In genomic region chr1:14808768-14809167, GRCh38 we compare ENCODE assay signal across 19 cellular contexts.
DNase-seq lines count a peak whose midpoint lies in the region; ATAC-seq, FAIRE-seq and TF ChIP-seq lines count a peak whose summit lies in the region.
"Had no signal": no experiment of that assay in that cellular context is flagged by ENCODE, and none has a peak within 500 bp of the region (broad histone marks: within the 10 kb centered on the region; RNA-seq: fewer than 3 reads in every experiment).

No MANE protein-coding gene starts in this region.

- TF ChIP-seq EP300 in K562 (IDR thresholded peaks at IDR 0.05; ENCODE audit: low read length), result no peak

- H3K9me1 ChIP-seq in K562 (ENCODE audit: control insufficient read depth, insufficient read depth, low read length), result no peaks in the 10 kb centered on the region

- H3K4me1 ChIP-seq in K562 (replicated peaks in 1 of 2; ENCODE audit: control insufficient read depth in 2 of 2, insufficient read depth in 2 of 2, low read length in 2 of 2), result peaks cover 0 to 4% of the 10 kb centered on the region in 2 experiments; a peak in 2 of 5 replicates
- peaks cover 0 to 30% (median 7%) of the 10 kb centered on the region in 6 donors for H3K4me1 ChIP-seq in spleen
- H3K4me1 ChIP-seq in testis, result no peaks in the 10 kb centered on the region
- H3K4me1 ChIP-seq: A549 had no signal

- H3K27me3 ChIP-seq in K562 (ENCODE audit: control insufficient read depth in 2 of 2, insufficient read depth in 2 of 2, low read length in 2 of 2) (no peaks in the 10 kb centered on the region; a peak in 1 of 5 replicates), spleen (replicated peaks in 1 of 7) (no peaks in the 10 kb centered on the region), testis (no peaks in the 10 kb centered on the region)

- ATAC-seq in activated T-cell treated with anti-CD3 and anti-CD28 coated beads, Interleukin-2, amount 50 U/mL, for 72 hours (replicated peaks in 1 of 2), result no peak
- ATAC-seq in K562, result no peak
- ATAC-seq in GM18868 (IDR thresholded peaks at IDR 0.05; ENCODE audit: unreplicated experiment), result no peak
- ATAC-seq: A549 had no signal

- no peak overlapping the region for H3K27ac ChIP-seq in K562 (ENCODE audit: extremely low read depth, low read depth, low read length)
- peak overlapping the region in 5 of 8 donors; percentile 52 to 70 (median 65) for H3K27ac ChIP-seq in spleen
- H3K27ac ChIP-seq in testis, result no peak overlapping the region
- H3K27ac ChIP-seq: 22Rv1, A549, C4-2B, HL-60 had no signal

- intact Hi-C loops in K562 (cut with micrococcal nuclease) (no loop called here), spleen (cut with DNase I; ENCODE audit: low total_unique reads) (no loop called here), testis (cut with DNase I; ENCODE audit: low total_unique reads) (no loop called here)

- no peaks in the 10 kb centered on the region for H3K27me3 Mint-ChIP-seq in activated T-cell treated with anti-CD3 and anti-CD28 coated beads, Interleukin-2, amount 50 U/mL, for 72 hours (ENCODE audit: low read depth)

- TF ChIP-seq POLR2A in K562 (conservative IDR thresholded peaks at IDR 0.05) (no peak), spleen (IDR thresholded peaks at IDR 0.05) (no peak), testis (IDR thresholded peaks at IDR 0.05) (no peak)

- H3K27ac Mint-ChIP-seq in activated T-cell treated with anti-CD3 and anti-CD28 coated beads, Interleukin-2, amount 50 U/mL, for 72 hours, result peak overlapping the region; percentile 17
- H3K27ac Mint-ChIP-seq: CD4-positive, alpha-beta T cell; H9 had no signal

- H2AFZ ChIP-seq in K562 (ENCODE audit: low read depth, low read length), result no peak overlapping the region

- no peak for TF ChIP-seq CTCF in K562 (IDR thresholded peaks at IDR 0.05 in 2 of 3, conservative IDR thresholded peaks at IDR 0.05 in 1 of 3; ENCODE audit: insufficient read depth in 2 of 3, low read depth in 1 of 3, low read length in 3 of 3)
- no peak for TF ChIP-seq CTCF in spleen (IDR thresholded peaks at IDR 0.05 in 8 of 11, conservative IDR thresholded peaks at IDR 0.05 in 3 of 11)
- no peak for TF ChIP-seq CTCF in testis (IDR thresholded peaks at IDR 0.05)

- in situ Hi-C loops in K562 (cut with MboI), result no loop called here

- TF ChIP-seq RAD21 in K562 (CRISPR knock-in tag; conservative IDR thresholded peaks at IDR 0.05 in 1 of 2, IDR thresholded peaks at IDR 0.05 in 1 of 2), result no peak

- 2% methylated on average over 2 of the region's 2 CpGs for WGBS in K562 (ENCODE audit: insufficient coverage, low coverage, missing lambda C conversion rate)
- 70 to 78% (median 77%) methylated on average over 2 of the region's 2 CpGs for WGBS in spleen, 5 donors
- 77 to 87% methylated on average over 2 of the region's 2 CpGs for WGBS in testis, 2 donors

- FAIRE-seq in K562 (lab: Jason Lieb, UNC), result no peak
- FAIRE-seq: A549, GM12892 had no signal

- H3K36me3 Mint-ChIP-seq in activated T-cell treated with anti-CD3 and anti-CD28 coated beads, Interleukin-2, amount 50 U/mL, for 72 hours (ENCODE audit: insufficient read depth in 2 of 2), result peaks cover 1 to 3% of the 10 kb centered on the region in 2 donors

- H3K9me3 ChIP-seq in K562 (replicated peaks; ENCODE audit: control insufficient read depth, insufficient read depth, low read depth, low read length), result peaks cover 20% of the 10 kb centered on the region
- peaks cover 0 to 35% (median 29%) of the 10 kb centered on the region in 8 donors for H3K9me3 ChIP-seq in spleen
- no peaks in the 10 kb centered on the region for H3K9me3 ChIP-seq in testis

- H3K4me3 Mint-ChIP-seq in activated T-cell treated with anti-CD3 and anti-CD28 coated beads, Interleukin-2, amount 50 U/mL, for 72 hours, result no peak overlapping the region
- H3K4me3 Mint-ChIP-seq: CD4-positive, alpha-beta T cell; H9 had no signal

- H3K79me2 ChIP-seq in K562 (ENCODE audit: control insufficient read depth, insufficient read depth, low read length), result no peaks in the 10 kb centered on the region

- no peak overlapping the region for H3K4me2 ChIP-seq in K562 (ENCODE audit: insufficient read depth, low read length)
- H3K4me2 ChIP-seq: A549 had no signal

- H3K9me3 Mint-ChIP-seq in activated T-cell treated with anti-CD3 and anti-CD28 coated beads, Interleukin-2, amount 50 U/mL, for 72 hours, result peaks cover 4 to 7% of the 10 kb centered on the region in 2 donors

- no peaks in the 10 kb centered on the region for H4K20me1 ChIP-seq in K562 (replicated peaks; ENCODE audit: control insufficient read depth, insufficient read depth, low read length)

- no peak overlapping the region for H3K9ac ChIP-seq in K562 (ENCODE audit: insufficient read depth in 1 of 2, low read depth in 2 of 2, low read length in 2 of 2)

- H3K36me3 ChIP-seq in K562 (ENCODE audit: control insufficient read depth, insufficient read depth, low read length) (no peaks in the 10 kb centered on the region; the same call in 2 of the 3 replicates), spleen (no peaks in the 10 kb centered on the region), testis (ENCODE audit: low read depth, missing control alignments) (no peaks in the 10 kb centered on the region)

- CTCF ChIA-PET in K562 (lab: Yijun Ruan, JAX; ENCODE audit: low intra/inter-chr PET ratio), result no interaction called here

- DNase-seq in activated T-cell treated with anti-CD3 and anti-CD28 coated beads, Interleukin-2, amount 50 U/mL, for 72 hours, result no peak
- DNase-seq in activated T-cell treated with anti-CD3 and anti-CD28 coated beads, Interleukin-2, amount 50 U/mL, for 48 hours, result no peak
- DNase-seq in K562 (ENCODE audit: extremely low read depth in 1 of 4, low spot score in 3 of 4) (no peak), spleen (no peak), COLO829 (ENCODE audit: low spot score) (no peak), testis (no peak)
- DNase-seq: AML-193; CD4-positive, alpha-beta T cell; DMS153; DMS79; GDM1; GOT3; H9 had no signal

- POLR2A ChIA-PET in K562 (lab: Yijun Ruan, JAX), result interaction anchor here (0.7 to 1.1 kb wide), 2 partner anchors 9 to 30 kb away, joined by 3 read pairs; no protein-coding TSS in a partner anchor

- H3K4me3 ChIP-seq in K562 (no peak overlapping the region), spleen (no peak overlapping the region), testis (no peak overlapping the region)
- H3K4me3 ChIP-seq: A549 had no signal

- no peaks in the 10 kb centered on the region for H3K4me1 Mint-ChIP-seq in activated T-cell treated with anti-CD3 and anti-CD28 coated beads, Interleukin-2, amount 50 U/mL, for 72 hours (ENCODE audit: low read depth)
- H3K4me1 Mint-ChIP-seq: H9 had no signal

- BruUV-seq in K562 (replicated peaks; lab: Mats Ljungman, UMichigan), result no TSS peak

TF ChIP-seq in K562, 482 proteins besides CTCF, POLR2A, EP300 and RAD21 (continues in another document):
- TF ChIP-seq FOS (IDR thresholded peaks at IDR 0.05; ENCODE audit: extremely low read depth, insufficient read length), result no peak
- no peak for TF ChIP-seq ZNF277 (CRISPR knock-in tag; IDR thresholded peaks at IDR 0.05; ENCODE audit: borderline replicate concordance)
- TF ChIP-seq FOXP1 (CRISPR knock-in tag; IDR thresholded peaks at IDR 0.05), result no peak
- TF ChIP-seq ZNF75A (CRISPR knock-in tag; IDR thresholded peaks at IDR 0.05), result no peak
- no peak for TF ChIP-seq SRSF1 (IDR thresholded peaks at IDR 0.05; ENCODE audit: low read depth, low read length)
- TF ChIP-seq ZNF316 (IDR thresholded peaks at IDR 0.05), result no peak
- no peak for TF ChIP-seq MTA1 (IDR thresholded peaks at IDR 0.05; ENCODE audit: borderline replicate concordance)
- no peak for TF ChIP-seq ZNF23 (CRISPR knock-in tag; IDR thresholded peaks at IDR 0.05)
- TF ChIP-seq TFE3 (CRISPR knock-in tag; IDR thresholded peaks at IDR 0.05), result peak; percentile 87
- TF ChIP-seq PTTG1 (tag; IDR thresholded peaks at IDR 0.05; ENCODE audit: low read depth), result no peak
- TF ChIP-seq RBM25 (IDR thresholded peaks at IDR 0.05; ENCODE audit: low read depth, low read length, severe bottlenecking), result peak; percentile 99
- TF ChIP-seq RBFOX2 (IDR thresholded peaks at IDR 0.05; ENCODE audit: low read depth, low read length), result no peak
- TF ChIP-seq CCAR2 (IDR thresholded peaks at IDR 0.05; ENCODE audit: low read depth, low read length), result no peak
- TF ChIP-seq NR0B1 (IDR thresholded peaks at IDR 0.05; ENCODE audit: partially characterized antibody), result no peak
- TF ChIP-seq BCOR (IDR thresholded peaks at IDR 0.05), result peak; percentile 88
- TF ChIP-seq ZNF174 (CRISPR knock-in tag; IDR thresholded peaks at IDR 0.05), result no peak
- no peak for TF ChIP-seq ZBED1 (IDR thresholded peaks at IDR 0.05)

Comparison
In these comparisons a context has a peak if more than half of its experiments do, and no peak if none do; other contexts are left out.
1. H3K27ac ChIP-seq: peak in spleen (5 of 8); none in K562 (single experiment) and testis (0 of 2).